Comparison of ENCODE assay signal across 1 cellular context in the genomic region with DNA sequence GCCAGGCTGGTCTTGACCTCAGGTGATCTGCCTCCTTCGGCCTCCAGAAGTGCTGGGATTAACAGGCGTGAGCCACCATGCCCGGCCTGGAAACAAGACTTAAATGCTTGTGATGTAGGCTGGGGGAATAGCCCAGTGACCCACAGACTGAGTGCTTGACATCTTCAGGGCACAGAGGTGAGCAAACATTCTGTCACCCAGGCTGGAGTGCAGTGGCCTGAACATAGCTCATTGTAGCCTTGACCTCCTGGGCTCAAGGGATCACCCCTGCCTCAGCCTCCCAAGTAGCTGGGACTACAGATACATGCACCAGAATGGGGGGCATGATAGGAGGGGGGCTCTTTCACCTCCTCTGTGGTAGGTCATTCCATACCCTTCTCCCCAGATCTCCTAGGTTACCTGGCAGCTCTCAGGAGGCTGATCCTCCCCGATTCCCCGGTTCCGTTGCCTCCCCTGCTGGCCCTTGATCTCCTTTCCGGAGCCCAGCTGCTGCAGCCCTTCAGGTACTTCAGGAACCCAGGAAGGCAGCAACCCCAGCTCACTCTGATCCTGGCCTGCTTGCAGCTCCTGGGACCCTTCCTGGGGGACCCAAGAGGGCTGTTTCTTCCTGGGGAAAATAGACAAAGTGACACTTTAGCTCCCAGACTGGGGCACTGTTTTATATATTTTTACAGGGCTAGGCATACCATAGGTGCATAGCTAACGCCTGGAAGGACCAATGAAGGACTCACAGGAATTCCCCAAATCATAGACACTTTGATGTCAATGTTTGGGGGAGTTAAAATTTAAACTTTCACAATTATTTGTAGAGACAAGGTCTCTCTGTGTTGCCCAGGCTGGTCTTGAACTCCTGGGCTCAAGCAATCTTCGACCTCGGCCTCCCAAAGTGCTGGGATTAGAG.
TF ChIP-seq lines count a peak whose summit lies in the region.

No MANE protein-coding gene starts in this region.

TF ChIP-seq in GM12878, 131 proteins besides CTCF, POLR2A, EP300 and RAD21:
- TF ChIP-seq ZNF274 (IDR thresholded peaks at IDR 0.05; ENCODE audit: insufficient read depth, insufficient read length) (no peak), BMI1 (IDR thresholded peaks at IDR 0.05; ENCODE audit: borderline replicate concordance) (no peak), SIN3A (IDR thresholded peaks at IDR 0.05; ENCODE audit: low read depth, low read length) (no peak), CHD2 (IDR thresholded peaks at IDR 0.05; ENCODE audit: borderline replicate concordance, low read depth, low read length) (no peak), YY1 (IDR thresholded peaks at IDR 0.05; ENCODE audit: low read depth, low read length) (no peak), RFX5 (IDR thresholded peaks at IDR 0.05; ENCODE audit: low read depth, low read length) (no peak), ATF7 (IDR thresholded peaks at IDR 0.05; ENCODE audit: low read depth) (no peak), ASH2L (IDR thresholded peaks at IDR 0.05; ENCODE audit: borderline replicate concordance, low read depth) (no peak), CEBPB (IDR thresholded peaks at IDR 0.05; ENCODE audit: borderline replicate concordance in 1 of 2, low read depth in 2 of 2, low read length in 2 of 2) (no peak), SMARCA5 (IDR thresholded peaks at IDR 0.05) (no peak), ZNF207 (IDR thresholded peaks at IDR 0.05; ENCODE audit: borderline replicate concordance) (no peak), ZNF384 (IDR thresholded peaks at IDR 0.05; ENCODE audit: borderline replicate concordance, low read depth, low read length) (no peak), HCFC1 (IDR thresholded peaks at IDR 0.05; ENCODE audit: low read length) (no peak), SIX5 (IDR thresholded peaks at IDR 0.05; ENCODE audit: low read depth, low read length, severe bottlenecking) (no peak)
- TF ChIP-seq, protein P1, sequence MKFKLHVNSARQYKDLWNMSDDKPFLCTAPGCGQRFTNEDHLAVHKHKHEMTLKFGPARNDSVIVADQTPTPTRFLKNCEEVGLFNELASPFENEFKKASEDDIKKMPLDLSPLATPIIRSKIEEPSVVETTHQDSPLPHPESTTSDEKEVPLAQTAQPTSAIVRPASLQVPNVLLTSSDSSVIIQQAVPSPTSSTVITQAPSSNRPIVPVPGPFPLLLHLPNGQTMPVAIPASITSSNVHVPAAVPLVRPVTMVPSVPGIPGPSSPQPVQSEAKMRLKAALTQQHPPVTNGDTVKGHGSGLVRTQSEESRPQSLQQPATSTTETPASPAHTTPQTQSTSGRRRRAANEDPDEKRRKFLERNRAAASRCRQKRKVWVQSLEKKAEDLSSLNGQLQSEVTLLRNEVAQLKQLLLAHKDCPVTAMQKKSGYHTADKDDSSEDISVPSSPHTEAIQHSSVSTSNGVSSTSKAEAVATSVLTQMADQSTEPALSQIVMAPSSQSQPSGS (IDR thresholded peaks at IDR 0.05; ENCODE audit: low read length), result no peak
- TF ChIP-seq, protein P2, sequence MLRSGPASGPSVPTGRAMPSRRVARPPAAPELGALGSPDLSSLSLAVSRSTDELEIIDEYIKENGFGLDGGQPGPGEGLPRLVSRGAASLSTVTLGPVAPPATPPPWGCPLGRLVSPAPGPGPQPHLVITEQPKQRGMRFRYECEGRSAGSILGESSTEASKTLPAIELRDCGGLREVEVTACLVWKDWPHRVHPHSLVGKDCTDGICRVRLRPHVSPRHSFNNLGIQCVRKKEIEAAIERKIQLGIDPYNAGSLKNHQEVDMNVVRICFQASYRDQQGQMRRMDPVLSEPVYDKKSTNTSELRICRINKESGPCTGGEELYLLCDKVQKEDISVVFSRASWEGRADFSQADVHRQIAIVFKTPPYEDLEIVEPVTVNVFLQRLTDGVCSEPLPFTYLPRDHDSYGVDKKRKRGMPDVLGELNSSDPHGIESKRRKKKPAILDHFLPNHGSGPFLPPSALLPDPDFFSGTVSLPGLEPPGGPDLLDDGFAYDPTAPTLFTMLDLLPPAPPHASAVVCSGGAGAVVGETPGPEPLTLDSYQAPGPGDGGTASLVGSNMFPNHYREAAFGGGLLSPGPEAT (IDR thresholded peaks at IDR 0.05; ENCODE audit: low read depth), result no peak
- TF ChIP-seq, protein P3, sequence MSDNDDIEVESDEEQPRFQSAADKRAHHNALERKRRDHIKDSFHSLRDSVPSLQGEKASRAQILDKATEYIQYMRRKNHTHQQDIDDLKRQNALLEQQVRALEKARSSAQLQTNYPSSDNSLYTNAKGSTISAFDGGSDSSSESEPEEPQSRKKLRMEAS (IDR thresholded peaks at IDR 0.05; ENCODE audit: low read depth, low read length), result no peak
